8 cellular contexts compared by ENCODE assay signal in the genomic region with DNA sequence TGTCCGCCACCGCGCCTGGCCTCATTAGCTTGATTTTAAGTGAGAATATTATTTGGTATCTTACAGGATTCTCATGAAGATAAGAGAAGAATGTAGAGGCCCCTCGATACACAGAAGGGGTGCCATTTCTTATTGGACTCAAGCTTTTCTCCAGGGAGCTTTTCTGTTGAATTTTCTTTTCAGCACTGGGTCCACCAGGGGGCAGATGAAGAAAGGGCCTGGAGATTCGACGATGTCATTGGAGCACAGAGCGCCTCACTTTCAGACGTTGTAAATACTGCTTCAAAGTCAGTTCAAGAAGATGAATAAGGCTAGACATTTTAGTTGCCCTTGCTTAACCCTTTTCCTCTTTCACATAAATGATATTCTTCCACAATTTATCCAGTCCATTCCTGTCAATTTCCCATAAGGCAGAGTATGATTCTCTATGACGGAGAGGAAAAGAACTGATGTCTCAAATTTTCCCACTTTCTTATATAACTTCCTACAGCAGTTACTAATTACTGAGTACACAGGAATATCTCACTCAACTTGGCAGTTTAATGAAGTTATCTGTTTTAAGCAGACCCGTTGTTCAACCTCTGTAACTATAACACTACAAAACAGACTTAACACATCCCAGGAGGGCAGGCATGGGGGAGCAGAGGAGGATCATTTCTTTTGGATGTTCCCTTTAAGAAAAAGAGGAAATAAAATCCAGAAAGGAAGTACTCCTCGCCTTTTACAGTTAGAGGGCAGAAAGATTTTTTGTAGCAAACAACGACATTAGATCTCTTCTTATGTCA. TPM values are rescaled to one million over a fixed set of nuclear protein-coding genes. Genes with fewer than 3 reads are reported as not detected.
A peak's percentile ranks its signal among the peaks of the same experiment; 100 is the strongest.
DNase-seq lines count a peak whose midpoint lies in the region; ATAC-seq and TF ChIP-seq lines count a peak whose summit lies in the region.

No MANE protein-coding gene starts in this region.

- CTCF ChIA-PET in activated CD8-positive, alpha-beta memory T cell treated with anti-CD3 and anti-CD28 coated beads, Interleukin-2, amount 10 ng/mL, durations not matched to agents 7 days and 5 days (lab: Charles Lee), result interaction anchor here (0.7 to 2.9 kb wide), 20 partner anchors 11 to 482 kb away, joined by 3 to 24 read pairs (median 3); partner anchors contain the start of gene CENPU

- peak; percentile 74 for ATAC-seq in HG03442 (IDR thresholded peaks at IDR 0.05; ENCODE audit: unreplicated experiment)
- ATAC-seq in activated CD8-positive, alpha-beta memory T cell treated with anti-CD3 and anti-CD28 coated beads, Interleukin-2, amount 10 ng/mL, durations not matched to agents 7 days and 5 days, result peak; percentile 80

- H3K27ac Mint-ChIP-seq in activated CD8-positive, alpha-beta memory T cell treated with anti-CD3 and anti-CD28 coated beads, Interleukin-2, amount 10 ng/mL, durations not matched to agents 7 days and 5 days, result no peak overlapping the region
- no peak overlapping the region for H3K27ac Mint-ChIP-seq in endothelial cell (ENCODE audit: unreplicated experiment)

- TF ChIP-seq CTCF in GM12873 (IDR thresholded peaks at IDR 0.05; ENCODE audit: insufficient read depth, low read depth, low read length, missing control alignments), result peak; percentile 76
- TF ChIP-seq CTCF in endothelial cell (IDR thresholded peaks at IDR 0.05; ENCODE audit: unreplicated experiment), result peak; percentile 79

- H3K36me3 Mint-ChIP-seq in activated CD8-positive, alpha-beta memory T cell treated with anti-CD3 and anti-CD28 coated beads, Interleukin-2, amount 10 ng/mL, durations not matched to agents 7 days and 5 days, result no peaks in the 10 kb centered on the region
- peaks cover 3% of the 10 kb centered on the region for H3K36me3 Mint-ChIP-seq in endothelial cell (ENCODE audit: low read depth, unreplicated experiment)

- peaks cover 5% of the 10 kb centered on the region for H3K4me1 Mint-ChIP-seq in activated CD8-positive, alpha-beta memory T cell treated with anti-CD3 and anti-CD28 coated beads, Interleukin-2, amount 10 ng/mL, durations not matched to agents 7 days and 5 days
- peaks cover 10% of the 10 kb centered on the region for H3K4me1 Mint-ChIP-seq in endothelial cell (ENCODE audit: unreplicated experiment)

- DNase-seq in NOMO-1 treated with dmso at 0.1 percent for 144 hours (lab: John Stamatoyannopoulos, UW; ENCODE audit: unreplicated experiment) (peak; percentile 87), endothelial cell (ENCODE audit: low spot score) (peak; percentile 70), mucosa of gallbladder (ENCODE audit: low spot score) (peak; percentile 79), cerebellar nuclear complex (lab: John Stamatoyannopoulos, UW) (no peak)
- peak; percentile 80 for DNase-seq in activated CD8-positive, alpha-beta memory T cell treated with anti-CD3 and anti-CD28 coated beads, Interleukin-2, amount 10 ng/mL, durations not matched to agents 7 days and 5 days
- peak; percentile 36 to 58 for DNase-seq in stimulated activated CD8-positive, alpha-beta memory T cell treated with anti-CD3 and anti-CD28 coated beads, Interleukin-4, amount 100 ng/mL, for 1 hour (ENCODE audit: low read depth in 2 of 2, low spot score in 1 of 2)

- H3K27me3 Mint-ChIP-seq in activated CD8-positive, alpha-beta memory T cell treated with anti-CD3 and anti-CD28 coated beads, Interleukin-2, amount 10 ng/mL, durations not matched to agents 7 days and 5 days, result no peaks in the 10 kb centered on the region
- peaks cover 10% of the 10 kb centered on the region for H3K27me3 Mint-ChIP-seq in endothelial cell (ENCODE audit: unreplicated experiment)

- no peak overlapping the region for H3K4me3 Mint-ChIP-seq in activated CD8-positive, alpha-beta memory T cell treated with anti-CD3 and anti-CD28 coated beads, Interleukin-2, amount 10 ng/mL, durations not matched to agents 7 days and 5 days
- H3K4me3 Mint-ChIP-seq in endothelial cell (ENCODE audit: unreplicated experiment), result no peak overlapping the region

- no peaks in the 10 kb centered on the region for H3K9me3 Mint-ChIP-seq in activated CD8-positive, alpha-beta memory T cell treated with anti-CD3 and anti-CD28 coated beads, Interleukin-2, amount 10 ng/mL, durations not matched to agents 7 days and 5 days (ENCODE audit: low read depth)
- no peaks in the 10 kb centered on the region for H3K9me3 Mint-ChIP-seq in endothelial cell (ENCODE audit: unreplicated experiment)

RNA-seq across cellular contexts. Expression of gene CENPU, which starts 12.0 kb away (rescaled TPM):
- 10 to 100 TPM; 71.9 to 74.7 TPM for total RNA-seq in activated CD8-positive, alpha-beta memory T cell treated with anti-CD3 and anti-CD28 coated beads, Interleukin-2, amount 10 ng/mL, durations not matched to agents 7 days and 5 days
- total RNA-seq in endothelial cell (ENCODE audit: unreplicated experiment), result 13.7 TPM
- 3.8 TPM for total RNA-seq in mucosa of gallbladder

Comparison
In these comparisons a context has a peak if more than half of its experiments do, and no peak if none do; other contexts are left out.
1. DNase-seq: peak in NOMO-1 treated with dmso at 0.1 percent for 144 hours (single experiment), activated CD8-positive, alpha-beta memory T cell treated with anti-CD3 and anti-CD28 coated beads, Interleukin-2, amount 10 ng/mL, durations not matched to agents 7 days and 5 days (single experiment), endothelial cell (single experiment), mucosa of gallbladder (single experiment) and stimulated activated CD8-positive, alpha-beta memory T cell treated with anti-CD3 and anti-CD28 coated beads, Interleukin-4, amount 100 ng/mL, for 1 hour (2 of 2); none in cerebellar nuclear complex (0 of 2).